Comparison of ENCODE assay signal across 8 cellular contexts in the genomic region with DNA sequence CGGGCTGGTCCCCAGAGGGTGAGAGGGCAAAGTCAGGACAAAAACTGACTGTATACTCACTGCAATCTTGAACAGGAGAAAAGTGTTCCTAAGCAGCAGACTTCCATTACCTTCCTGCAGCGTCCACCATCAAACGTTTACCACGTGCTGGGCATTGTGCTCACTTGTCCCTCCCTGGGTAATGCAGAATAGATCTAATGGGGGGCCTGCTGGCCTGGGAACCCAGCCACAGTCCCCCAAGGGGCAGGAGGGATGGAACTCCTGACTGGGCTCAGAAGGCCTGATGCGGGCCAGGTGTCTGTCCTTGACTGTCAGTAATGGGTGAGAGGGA. TPM values are rescaled to one million over a fixed set of nuclear protein-coding genes. Genes with fewer than 3 reads are reported as not detected.
DNase-seq lines count a peak whose midpoint lies in the region; ATAC-seq, FAIRE-seq and TF ChIP-seq lines count a peak whose summit lies in the region.

No MANE protein-coding gene starts in this region.

- no peak for TF ChIP-seq CTCF in astrocyte (IDR thresholded peaks at IDR 0.05; ENCODE audit: insufficient read depth, low read depth, low read length)

- no peak overlapping the region for H2BK120ac ChIP-seq in mesendoderm (ENCODE audit: low read depth, low read length)

- H3K4me2 ChIP-seq in astrocyte (ENCODE audit: low read length), result peak overlapping the region; percentile 94
- H3K4me2 ChIP-seq in mesendoderm (ENCODE audit: low read length), result no peak overlapping the region

- peak overlapping the region; percentile 97 for H3K27ac Mint-ChIP-seq in stimulated activated naive CD8-positive, alpha-beta T cell treated with anti-CD3 and anti-CD28 coated beads, Interleukin-15, Interleukin-2, amounts not matched to agents 100 ng/mL and 50 ng/mL, for 24 hours
- peak overlapping the region; percentile 100 for H3K27ac Mint-ChIP-seq in astrocyte (ENCODE audit: unreplicated experiment)

- no peaks in the 10 kb centered on the region for H3K36me3 Mint-ChIP-seq in stimulated activated naive CD8-positive, alpha-beta T cell treated with anti-CD3 and anti-CD28 coated beads, Interleukin-15, Interleukin-2, amounts not matched to agents 100 ng/mL and 50 ng/mL, for 24 hours (ENCODE audit: low read depth)
- no peaks in the 10 kb centered on the region for H3K36me3 Mint-ChIP-seq in astrocyte (ENCODE audit: low read depth, unreplicated experiment)

- H3K4me3 ChIP-seq in astrocyte (ENCODE audit: insufficient read depth, low read depth, low read length) (peak overlapping the region; percentile 92), mesendoderm (ENCODE audit: low read length) (no peak overlapping the region)

- no peaks in the 10 kb centered on the region for H3K79me1 ChIP-seq in mesendoderm (ENCODE audit: low read length)

- no peaks in the 10 kb centered on the region for H3K9me3 Mint-ChIP-seq in stimulated activated naive CD8-positive, alpha-beta T cell treated with anti-CD3 and anti-CD28 coated beads, Interleukin-15, Interleukin-2, amounts not matched to agents 100 ng/mL and 50 ng/mL, for 24 hours
- H3K9me3 Mint-ChIP-seq in astrocyte (ENCODE audit: unreplicated experiment), result no peaks in the 10 kb centered on the region

- peaks cover 8% of the 10 kb centered on the region for H3K4me1 ChIP-seq in astrocyte (ENCODE audit: insufficient read depth, low read length)
- H3K4me1 ChIP-seq in mesendoderm (ENCODE audit: control insufficient read depth, low read depth, low read length), result no peaks in the 10 kb centered on the region

- H3K23ac ChIP-seq in mesendoderm (ENCODE audit: low read length), result no peak overlapping the region

- FAIRE-seq in astrocyte (lab: Jason Lieb, UNC), result no peak

- no peak for DNase-seq in stimulated activated naive CD8-positive, alpha-beta T cell treated with anti-CD3 and anti-CD28 coated beads, Interleukin-15, Interleukin-2, amounts not matched to agents 100 U/mL and 50 U/mL, for 24 hours
- DNase-seq in astrocyte (ENCODE audit: low read depth) (no peak), mesendoderm (no peak)
- no peak for DNase-seq in central memory CD4-positive, alpha-beta T cell

- peak overlapping the region; percentile 90 for H3K4me3 Mint-ChIP-seq in stimulated activated naive CD8-positive, alpha-beta T cell treated with anti-CD3 and anti-CD28 coated beads, Interleukin-15, Interleukin-2, amounts not matched to agents 100 ng/mL and 50 ng/mL, for 24 hours
- peak overlapping the region; percentile 95 for H3K4me3 Mint-ChIP-seq in astrocyte (ENCODE audit: unreplicated experiment)

- H3K27me3 Mint-ChIP-seq in stimulated activated naive CD8-positive, alpha-beta T cell treated with anti-CD3 and anti-CD28 coated beads, Interleukin-15, Interleukin-2, amounts not matched to agents 100 ng/mL and 50 ng/mL, for 24 hours, result no peaks in the 10 kb centered on the region
- no peaks in the 10 kb centered on the region for H3K27me3 Mint-ChIP-seq in astrocyte (ENCODE audit: low read depth, unreplicated experiment)

- H2BK15ac ChIP-seq in mesendoderm (replicated peaks; ENCODE audit: low read depth), result no peak overlapping the region

- H3K36me3 ChIP-seq in astrocyte (ENCODE audit: insufficient read depth, low read length) (no peaks in the 10 kb centered on the region), mesendoderm (ENCODE audit: control insufficient read depth, insufficient read depth, low read length) (no peaks in the 10 kb centered on the region)

- no peak overlapping the region for H2AK5ac ChIP-seq in mesendoderm (ENCODE audit: low read length)

- peak overlapping the region; percentile 12 for H3K56ac ChIP-seq in mesendoderm (ENCODE audit: low read length)

- H4K8ac ChIP-seq in mesendoderm (ENCODE audit: low read depth, low read length), result no peak overlapping the region

- H2AFZ ChIP-seq in astrocyte (ENCODE audit: low read depth, low read length), result peak overlapping the region; percentile 99

- H3K18ac ChIP-seq in mesendoderm (ENCODE audit: low read length), result no peak overlapping the region

- H4K20me1 ChIP-seq in astrocyte (ENCODE audit: insufficient read depth, low read length), result no peaks in the 10 kb centered on the region

- H3K4ac ChIP-seq in mesendoderm (ENCODE audit: low read depth, low read length), result no peak overlapping the region

- H3K9ac ChIP-seq in astrocyte (ENCODE audit: low read length) (peak overlapping the region; percentile 99), mesendoderm (ENCODE audit: low read length) (no peak overlapping the region)

- H3K9me3 ChIP-seq in astrocyte (ENCODE audit: insufficient read depth, low read depth, low read length), result no peaks in the 10 kb centered on the region

- no peak for ATAC-seq in stimulated activated naive CD8-positive, alpha-beta T cell treated with anti-CD3 and anti-CD28 coated beads, Interleukin-15, Interleukin-2, amounts not matched to agents 100 U/mL and 50 U/mL, for 24 hours
- ATAC-seq in GM18519 (IDR thresholded peaks at IDR 0.05; ENCODE audit: low FRiP score, unreplicated experiment) (no peak), HG03025 (IDR thresholded peaks at IDR 0.05; ENCODE audit: low FRiP score, unreplicated experiment) (no peak), GM19395 (IDR thresholded peaks at IDR 0.05; ENCODE audit: unreplicated experiment) (no peak)

- WGBS in mesendoderm (ENCODE audit: extremely low coverage, insufficient coverage, low lambda C conversion rate), result no CpG with 5 or more reads among the region's 5 CpGs

- H4K5ac ChIP-seq in mesendoderm (ENCODE audit: low read length), result no peak overlapping the region

- H3K27ac ChIP-seq in astrocyte (ENCODE audit: low read depth, low read length), result peak overlapping the region; percentile 98
- H3K27ac ChIP-seq in mesendoderm (ENCODE audit: low read depth, low read length), result no peak overlapping the region

- H3K4me1 Mint-ChIP-seq in stimulated activated naive CD8-positive, alpha-beta T cell treated with anti-CD3 and anti-CD28 coated beads, Interleukin-15, Interleukin-2, amounts not matched to agents 100 ng/mL and 50 ng/mL, for 24 hours (ENCODE audit: low read depth), result peaks cover 27% of the 10 kb centered on the region
- H3K4me1 Mint-ChIP-seq in astrocyte (ENCODE audit: low read depth, unreplicated experiment), result peaks cover 5% of the 10 kb centered on the region

- H3K27me3 ChIP-seq in astrocyte (ENCODE audit: insufficient read depth, low read length) (no peaks in the 10 kb centered on the region), mesendoderm (ENCODE audit: insufficient read depth, low read length, poor library complexity) (no peaks in the 10 kb centered on the region)

- no peak overlapping the region for H2BK5ac ChIP-seq in mesendoderm (ENCODE audit: low read length)

- H3K79me2 ChIP-seq in astrocyte (ENCODE audit: insufficient read depth, low read length) (peaks cover 18% of the 10 kb centered on the region), mesendoderm (ENCODE audit: control insufficient read depth, insufficient read depth, low read length) (no peaks in the 10 kb centered on the region)

RNA-seq across cellular contexts. Expression of a gene that starts 37.6 kb away (rescaled TPM):
- 24.1 and 24.2 TPM in 2 replicates for total RNA-seq in astrocyte
- 6.8 TPM for polyA plus RNA-seq in mesendoderm (2013, experiment 1 of 2)
- 6.7 TPM for polyA plus RNA-seq in mesendoderm (2013, experiment 2 of 2)

RNA-seq across cellular contexts. Expression of a gene that starts 52.6 kb away (rescaled TPM):
- total RNA-seq in astrocyte, result 8.1 and 8.2 TPM in 2 replicates
- polyA plus RNA-seq in mesendoderm (2013, experiment 1 of 2), result 1.4 TPM
- polyA plus RNA-seq in mesendoderm (2013, experiment 2 of 2), result 1.4 TPM
